ENCODE assay signal across 10 cellular contexts in the genomic region with DNA sequence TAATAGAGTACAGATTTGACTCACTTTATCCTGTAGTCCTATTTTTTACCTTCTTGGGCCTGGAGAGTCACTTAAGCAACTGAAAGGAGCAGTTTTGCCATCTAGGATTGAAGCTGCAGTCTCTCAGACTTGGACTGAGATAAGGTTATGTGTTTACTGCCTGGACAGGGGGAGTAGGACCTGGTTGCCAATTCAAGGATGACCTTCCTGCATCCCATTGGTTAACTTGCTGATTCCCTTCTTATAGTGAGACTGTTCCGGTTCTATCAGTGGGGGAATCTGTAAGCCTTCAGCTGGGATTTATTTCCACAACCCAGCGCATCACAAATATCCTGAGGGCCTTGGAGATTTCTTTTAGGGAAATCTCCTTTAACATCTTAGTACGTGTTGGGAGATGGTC. TPM values are rescaled to one million over a fixed set of nuclear protein-coding genes. Genes with fewer than 3 reads are reported as not detected.
DNase-seq lines count a peak whose midpoint lies in the region; ATAC-seq and TF ChIP-seq lines count a peak whose summit lies in the region.
"Had no signal": no experiment of that assay in that cellular context is flagged by ENCODE, and none has a peak within 500 bp of the region (broad histone marks: within the 10 kb centered on the region; RNA-seq: fewer than 3 reads in every experiment).

No MANE protein-coding gene starts in this region.

- peak overlapping the region; percentile 91 for H3K4me2 ChIP-seq in hepatocyte

- DNase-seq in heart right ventricle (no peak), cardiac septum (ENCODE audit: low spot score) (no peak), RPMI7951 (ENCODE audit: low read depth) (peak; percentile 11), hepatocyte (ENCODE audit: low spot score) (no peak), type B pancreatic cell (ENCODE audit: extremely low spot score, unreplicated experiment) (no peak), ACHN (no peak), midbrain (lab: John Stamatoyannopoulos, UW) (no peak)
- DNase-seq: NCI-H1092 had no signal

- 48 to 60% methylated on average over 3 of the region's 3 CpGs for WGBS in heart right ventricle, 2 donors
- 62% methylated on average over 3 of the region's 3 CpGs for WGBS in hepatocyte (ENCODE audit: low lambda C conversion rate, missing lambda C conversion rate)

- H3K36me3 ChIP-seq in heart right ventricle (peaks cover 0 to 42% (median 15%) of the 10 kb centered on the region in 9 donors), hepatocyte (replicated peaks; ENCODE audit: insufficient read depth, low read depth) (no peaks in the 10 kb centered on the region)

- intact Hi-C loops in heart right ventricle (cut with DNase I): no loop called here
- intact Hi-C loops in cardiac septum (cut with DNase I): no loop called here

- H3K27me3 ChIP-seq in heart right ventricle (no peaks in the 10 kb centered on the region), hepatocyte (no peaks in the 10 kb centered on the region)

- H3K9me3 ChIP-seq in heart right ventricle (no peaks in the 10 kb centered on the region), hepatocyte (ENCODE audit: low read depth) (no peaks in the 10 kb centered on the region)

- H3K27ac ChIP-seq in heart right ventricle (peak overlapping the region in 6 of 10 donors; percentile 12 to 98 (median 26)), hepatocyte (no peak overlapping the region)

- H3K9me2 ChIP-seq in hepatocyte (replicated peaks; ENCODE audit: insufficient read depth): no peaks in the 10 kb centered on the region

- H3K4me1 ChIP-seq in heart right ventricle (peaks cover 19 to 64% (median 61%) of the 10 kb centered on the region in 9 donors), hepatocyte (ENCODE audit: insufficient read depth) (peaks cover 31% of the 10 kb centered on the region)

- H3K27me3 Mint-ChIP-seq in type B pancreatic cell: no peaks in the 10 kb centered on the region
- H3K27me3 Mint-ChIP-seq: memory B cell had no signal

- in situ Hi-C loops in ACHN (cut with HindIII; ENCODE audit: low pct_ligation_motif_present, low pct_unique_long_range_greater_than_20kb, low sequenced_read_pairs): no loop called here

- H3K79me2 ChIP-seq in hepatocyte: peaks cover 91% of the 10 kb centered on the region

- peaks cover 54% of the 10 kb centered on the region for H4K20me1 ChIP-seq in hepatocyte (ENCODE audit: insufficient read depth, poor library complexity, severe bottlenecking)

- H3K4me3 ChIP-seq in heart right ventricle: peak overlapping the region in 8 of 10 donors; percentile 80 to 100 (median 96)
- H3K4me3 ChIP-seq in hepatocyte: no peak overlapping the region

- TF ChIP-seq CTCF in heart right ventricle (IDR thresholded peaks at IDR 0.05) (no peak), hepatocyte (IDR thresholded peaks at IDR 0.05; ENCODE audit: poor library complexity) (no peak), type B pancreatic cell (conservative IDR thresholded peaks at IDR 0.05) (no peak)

- H3K4me1 Mint-ChIP-seq in type B pancreatic cell (ENCODE audit: unreplicated experiment): peaks cover 46% of the 10 kb centered on the region

- H2AFZ ChIP-seq in hepatocyte: no peak overlapping the region

- H3K27ac Mint-ChIP-seq in type B pancreatic cell: peak overlapping the region; percentile 32
- H3K27ac Mint-ChIP-seq: memory B cell had no signal

- H3K36me3 Mint-ChIP-seq in type B pancreatic cell: peaks cover 13% of the 10 kb centered on the region

- ATAC-seq in heart right ventricle (no peak), GM18907 (IDR thresholded peaks at IDR 0.05; ENCODE audit: unreplicated experiment) (no peak)

- no peaks in the 10 kb centered on the region for H3K9me3 Mint-ChIP-seq in type B pancreatic cell
- H3K9me3 Mint-ChIP-seq: memory B cell had no signal

- peak overlapping the region; percentile 80 for H3K4me3 Mint-ChIP-seq in type B pancreatic cell
- H3K4me3 Mint-ChIP-seq: memory B cell had no signal

RNA-seq across cellular contexts. Expression of a gene that starts 2.9 kb away (rescaled TPM):
- total RNA-seq in heart right ventricle: 10 to 100 TPM; 28.1 to 56.9 (median 31.1) TPM
- 10 to 100 TPM; 11.3 to 16.5 TPM for polyA plus RNA-seq in heart right ventricle
- 23.6 TPM for total RNA-seq in cardiac septum
- total RNA-seq in RPMI7951 (2014; rRNA removed; shearing (Covaris generic)): 16.5 and 19.7 TPM in 2 replicates
- 21.4 and 28.1 TPM in 2 replicates for total RNA-seq in hepatocyte
- 19.1 and 24.3 TPM in 2 replicates for polyA plus RNA-seq in hepatocyte
- total RNA-seq in type B pancreatic cell (ENCODE audit: low replicate concordance): 39.4 and 41.4 TPM in 2 replicates

RNA-seq across cellular contexts. Expression of a gene that starts 3.1 kb away (rescaled TPM):
- total RNA-seq in heart right ventricle (100 to 1,000 TPM in 1 of 10 donors, 10 to 100 TPM in 9; 70.9 to 105 (median 75.1) TPM), cardiac septum (64.9 TPM), hepatocyte (46.5 and 49.5 TPM in 2 replicates), type B pancreatic cell (ENCODE audit: low replicate concordance) (120 and 126 TPM in 2 replicates)
- polyA plus RNA-seq in heart right ventricle (10 to 100 TPM; 36.5 to 56.3 TPM), hepatocyte (47.2 and 56.9 TPM in 2 replicates)
- total RNA-seq in RPMI7951 (2014; rRNA removed; shearing (Covaris generic)): 17.8 and 21.4 TPM in 2 replicates

RNA-seq across cellular contexts. Expression of a gene that starts 47.8 kb away (rescaled TPM):
- total RNA-seq in heart right ventricle (100 to 1,000 TPM in 4 of 10 donors, 10 to 100 TPM in 6; 77.6 to 123 (median 96.9) TPM), cardiac septum (69.9 TPM), hepatocyte (21.2 and 29.1 TPM in 2 replicates), type B pancreatic cell (ENCODE audit: low replicate concordance) (37.6 and 39.3 TPM in 2 replicates)
- polyA plus RNA-seq in heart right ventricle (100 to 1,000 TPM in 1 of 2 donors, 10 to 100 TPM in 1; 44.1 to 148 TPM), hepatocyte (48.2 and 49.5 TPM in 2 replicates)
- 13.1 and 16.9 TPM in 2 replicates for total RNA-seq in RPMI7951 (2014; rRNA removed; shearing (Covaris generic))

RNA-seq across cellular contexts. Expression of a gene that starts 55.0 kb away (rescaled TPM):
- not detected for total RNA-seq in heart right ventricle
- polyA plus RNA-seq in heart right ventricle: under 1 TPM in 1 of 2 donors, not detected in 1; 0.73 TPM
- total RNA-seq in cardiac septum: not detected
- total RNA-seq in RPMI7951 (2014; rRNA removed; shearing (Covaris generic)): not detected in 2 replicates
- not detected in 2 replicates for total RNA-seq in hepatocyte
- 12.3 and 15.1 TPM in 2 replicates for polyA plus RNA-seq in hepatocyte
- total RNA-seq in type B pancreatic cell (ENCODE audit: low replicate concordance): 5.0 and 7.8 TPM in 2 replicates
